Comparison of ENCODE assay signal across 8 cellular contexts in genomic region chr3:49277357-49277723, GRCh38. TPM values are rescaled to one million over a fixed set of nuclear protein-coding genes. Genes with fewer than 3 reads are reported as not detected.
DNase-seq lines count a peak whose midpoint lies in the region; ATAC-seq and TF ChIP-seq lines count a peak whose summit lies in the region.

No MANE protein-coding gene starts in this region.

- in situ Hi-C loops in gastrocnemius medialis (cut with MboI; ENCODE audit: low sequenced_read_pairs in 4 of 4), result loop anchor here in 1 of 4 donors (10.0 kb wide), 1 partner anchor 103 kb away; the partner anchor contains the start of gene KLHDC8B

- peak in 3 of 4 donors; percentile 16 to 26 (median 21) for ATAC-seq in heart left ventricle
- peak; percentile 18 to 29 for ATAC-seq in gastrocnemius medialis
- ATAC-seq in GM21381 (IDR thresholded peaks at IDR 0.05; ENCODE audit: unreplicated experiment), result no peak

- H3K27me3 ChIP-seq in heart left ventricle (no peaks in the 10 kb centered on the region), gastrocnemius medialis (no peaks in the 10 kb centered on the region)

- H3K27ac ChIP-seq in heart left ventricle (peak overlapping the region; percentile 89 to 99 (median 96)), gastrocnemius medialis (peak overlapping the region; percentile 84 to 94 (median 90))

- H3K36me3 Mint-ChIP-seq in activated CD4-positive, alpha-beta memory T cell treated with anti-CD3 and anti-CD28 coated beads, Interleukin-2, amount 10 ng/mL, durations not matched to agents 7 days and 5 days (ENCODE audit: low read depth), result peaks cover 41% of the 10 kb centered on the region

- H3K9me3 ChIP-seq in heart left ventricle (no peaks in the 10 kb centered on the region), gastrocnemius medialis (no peaks in the 10 kb centered on the region)

- TF ChIP-seq CTCF in GM12865 (IDR thresholded peaks at IDR 0.05; ENCODE audit: insufficient read depth, low read depth, low read length, missing control alignments) (no peak), heart left ventricle (IDR thresholded peaks at IDR 0.05) (no peak), gastrocnemius medialis (IDR thresholded peaks at IDR 0.05 in 4 of 5, conservative IDR thresholded peaks at IDR 0.05 in 1 of 5) (no peak)

- no peak for DNase-seq in GM12865 (ENCODE audit: low read depth)
- no peak for DNase-seq in activated CD4-positive, alpha-beta memory T cell treated with anti-CD3 and anti-CD28 coated beads, Interleukin-2, amount 10 ng/mL, durations not matched to agents 7 days and 5 days
- no peak for DNase-seq in heart left ventricle
- DNase-seq in gastrocnemius medialis, result no peak
- no peak for DNase-seq in mucosa of gallbladder (ENCODE audit: low spot score)
- no peak for DNase-seq in NCI-H345 treated with DMSO at 0.1 percent for 48 hours (lab: John Stamatoyannopoulos, UW; ENCODE audit: unreplicated experiment)
- DNase-seq in SKM-1 (lab: John Stamatoyannopoulos, UW; ENCODE audit: unreplicated experiment), result no peak

- H3K27me3 Mint-ChIP-seq in activated CD4-positive, alpha-beta memory T cell treated with anti-CD3 and anti-CD28 coated beads, Interleukin-2, amount 10 ng/mL, durations not matched to agents 7 days and 5 days, result no peaks in the 10 kb centered on the region

- intact Hi-C loops in heart left ventricle (cut with DNase I) (loop anchor here (1.0 to 10.0 kb wide), 7 partner anchors 60 to 107 kb away; partner anchors contain the start of gene KLHDC8B (in 9 of the 10)), gastrocnemius medialis (cut with DNase I; ENCODE audit: low total_unique reads) (no loop called here)

- H3K4me1 ChIP-seq in heart left ventricle (peaks cover 0 to 43% (median 31%) of the 10 kb centered on the region in 12 donors), gastrocnemius medialis (peaks cover 16 to 18% of the 10 kb centered on the region in 2 donors)

- H3K4me3 ChIP-seq in GM12865 (ENCODE audit: low read depth, low read length), result peak overlapping the region; percentile 72
- H3K4me3 ChIP-seq in heart left ventricle, result peak overlapping the region; percentile 25 to 64 (median 53)
- peak overlapping the region; percentile 55 to 83 (median 60) for H3K4me3 ChIP-seq in gastrocnemius medialis

- no peaks in the 10 kb centered on the region for H3K9me3 Mint-ChIP-seq in activated CD4-positive, alpha-beta memory T cell treated with anti-CD3 and anti-CD28 coated beads, Interleukin-2, amount 10 ng/mL, durations not matched to agents 7 days and 5 days

- H3K4me1 Mint-ChIP-seq in activated CD4-positive, alpha-beta memory T cell treated with anti-CD3 and anti-CD28 coated beads, Interleukin-2, amount 10 ng/mL, durations not matched to agents 7 days and 5 days, result peaks cover 33% of the 10 kb centered on the region

- H3K4me3 Mint-ChIP-seq in activated CD4-positive, alpha-beta memory T cell treated with anti-CD3 and anti-CD28 coated beads, Interleukin-2, amount 10 ng/mL, durations not matched to agents 7 days and 5 days, result peak overlapping the region; percentile 76

- peak overlapping the region; percentile 78 for H3K27ac Mint-ChIP-seq in activated CD4-positive, alpha-beta memory T cell treated with anti-CD3 and anti-CD28 coated beads, Interleukin-2, amount 10 ng/mL, durations not matched to agents 7 days and 5 days

- peaks cover 0 to 40% (median 26%) of the 10 kb centered on the region in 9 donors for H3K36me3 ChIP-seq in heart left ventricle
- peaks cover 0 to 22% of the 10 kb centered on the region in 2 donors for H3K36me3 ChIP-seq in gastrocnemius medialis

- CTCF ChIA-PET in activated CD4-positive, alpha-beta memory T cell treated with anti-CD3 and anti-CD28 coated beads, Interleukin-2, amount 10 ng/mL, durations not matched to agents 7 days and 5 days (lab: Charles Lee), result no interaction called here

- POLR2A ChIA-PET in activated CD4-positive, alpha-beta memory T cell treated with anti-CD3 and anti-CD28 coated beads, Interleukin-2, amount 10 ng/mL, durations not matched to agents 7 days and 5 days (lab: Charles Lee), result no interaction called here

- WGBS in heart left ventricle, 4 donors, result 4 to 9% (median 6%) methylated on average over 6 to 10 of the region's 10 CpGs

- no peak for TF ChIP-seq POLR2A in heart left ventricle (IDR thresholded peaks at IDR 0.05)
- TF ChIP-seq POLR2A in gastrocnemius medialis (IDR thresholded peaks at IDR 0.05), result no peak

RNA-seq across cellular contexts. Expression of gene C3orf62, which starts 0.3 kb away (rescaled TPM):
- total RNA-seq in activated CD4-positive, alpha-beta memory T cell treated with anti-CD3 and anti-CD28 coated beads, Interleukin-2, amount 10 ng/mL, durations not matched to agents 7 days and 5 days, result 1 to 10 TPM; 6.9 to 7.1 TPM
- total RNA-seq in heart left ventricle (1 to 10 TPM; 1.3 to 5.6 (median 2.9) TPM), gastrocnemius medialis (1 to 10 TPM in 2 of 4 donors, under 1 TPM in 2; 0.78 to 1.9 (median 1.3) TPM), mucosa of gallbladder (5.0 TPM)
- polyA plus RNA-seq in heart left ventricle, result 1 to 10 TPM; 2.5 to 3.3 TPM
